Comparison of ENCODE assay signal across 8 cellular contexts in genomic region chr2:28750316-28751101, GRCh38. TPM values are rescaled to one million over a fixed set of nuclear protein-coding genes. Genes with fewer than 3 reads are reported as not detected.
DNase-seq lines count a peak whose midpoint lies in the region; ATAC-seq and TF ChIP-seq lines count a peak whose summit lies in the region.

No MANE protein-coding gene starts in this region.

- 18 to 22% (median 19%) methylated on average over 9 of the region's 9 CpGs for WGBS in heart left ventricle, 4 donors

- peak in 1 of 5 donors; percentile 16 for DNase-seq in heart left ventricle
- DNase-seq in cardiac septum (ENCODE audit: low spot score), result no peak
- DNase-seq in PC-3, result no peak
- DNase-seq in OCI-M2 (lab: John Stamatoyannopoulos, UW; ENCODE audit: unreplicated experiment), result no peak
- no peak for DNase-seq in ecto neural progenitor cell (ENCODE audit: low spot score)

- BruUV-seq in PC-3 (replicated peaks; lab: Mats Ljungman, UMichigan), result no TSS peak

- no peaks in the 10 kb centered on the region for H3F3A ChIP-seq in PC-3 (ENCODE audit: low read length, unreplicated experiment)

- peak overlapping the region; percentile 84 for H2AFZ ChIP-seq in PC-3 (ENCODE audit: low read length)

- peak in 2 of 12 donors; percentile 8 to 17 for TF ChIP-seq CTCF in heart left ventricle (IDR thresholded peaks at IDR 0.05)
- TF ChIP-seq CTCF in PC-3 (conservative IDR thresholded peaks at IDR 0.05; ENCODE audit: low read depth, low read length), result no peak

- POLR2A ChIA-PET in PC-3 (lab: Charles Lee; ENCODE audit: unreplicated experiment), result no interaction called here

- H3K36me3 ChIP-seq in heart left ventricle, result no peaks in the 10 kb centered on the region
- no peaks in the 10 kb centered on the region for H3K36me3 ChIP-seq in PC-3 (ENCODE audit: low read depth, low read length)
- peaks cover 2% of the 10 kb centered on the region for H3K36me3 ChIP-seq in iPS-15b (ENCODE audit: control insufficient read depth, insufficient read depth, low read length)
- no peaks in the 10 kb centered on the region for H3K36me3 ChIP-seq in skeletal muscle tissue (ENCODE audit: control insufficient read depth in 3 of 3, insufficient read depth in 3 of 3, low read length in 3 of 3)

- peaks cover 6 to 50% (median 29%) of the 10 kb centered on the region in 12 donors for H3K4me1 ChIP-seq in heart left ventricle
- H3K4me1 ChIP-seq in PC-3 (ENCODE audit: insufficient read depth, low read length), result peaks cover 39% of the 10 kb centered on the region
- peaks cover 11% of the 10 kb centered on the region for H3K4me1 ChIP-seq in iPS-15b (ENCODE audit: control insufficient read depth, insufficient read depth, low read length)
- H3K4me1 ChIP-seq in skeletal muscle tissue (ENCODE audit: control insufficient read depth in 3 of 3, insufficient read depth in 3 of 3, low read length in 3 of 3), result peaks cover 22 to 35% (median 34%) of the 10 kb centered on the region in 3 donors

- no peak for TF ChIP-seq POLR2A in heart left ventricle (IDR thresholded peaks at IDR 0.05)

- H3K27me3 ChIP-seq in heart left ventricle (no peaks in the 10 kb centered on the region), PC-3 (ENCODE audit: low read length) (no peaks in the 10 kb centered on the region), iPS-15b (ENCODE audit: control insufficient read depth, insufficient read depth, low read length) (peaks cover 3% of the 10 kb centered on the region), skeletal muscle tissue (ENCODE audit: control insufficient read depth in 3 of 3, insufficient read depth in 3 of 3, low read length in 3 of 3) (no peaks in the 10 kb centered on the region)

- peak overlapping the region; percentile 96 for H3K4me2 ChIP-seq in PC-3 (ENCODE audit: low read length)

- H4K20me1 ChIP-seq in PC-3 (ENCODE audit: low read length), result peaks cover 21% of the 10 kb centered on the region

- ATAC-seq in heart left ventricle, result peak in 1 of 4 donors; percentile 3
- no peak; the same call in 1 of the 2 replicates for ATAC-seq in PC-3

- CTCF ChIA-PET in PC-3 (lab: Charles Lee), result interaction anchor here (1.4 kb wide), 1 partner anchor 129 kb away, joined by 5 read pairs; no protein-coding TSS in a partner anchor

- H3K79me2 ChIP-seq in PC-3 (ENCODE audit: low read length), result peaks cover 51% of the 10 kb centered on the region

- H3K4me3 ChIP-seq in heart left ventricle (peak overlapping the region; percentile 30 to 100 (median 94)), PC-3 (ENCODE audit: low read length) (peak overlapping the region; percentile 88), iPS-15b (ENCODE audit: low read depth, low read length) (peak overlapping the region; percentile 64), skeletal muscle tissue (ENCODE audit: low read length in 3 of 3) (peak overlapping the region; percentile 81 to 92 (median 89))

- H3K27ac ChIP-seq in heart left ventricle (peak overlapping the region; percentile 98 to 100 (median 100)), PC-3 (ENCODE audit: low read length) (peak overlapping the region; percentile 91), angular gyrus (ENCODE audit: low read depth, low read length) (peak overlapping the region; percentile 96), skeletal muscle tissue (ENCODE audit: low read depth, low read length) (peak overlapping the region; percentile 99)

- no peaks in the 10 kb centered on the region for H3K9me3 ChIP-seq in heart left ventricle
- H3K9me3 ChIP-seq in PC-3 (ENCODE audit: low read length), result no peaks in the 10 kb centered on the region
- no peaks in the 10 kb centered on the region for H3K9me3 ChIP-seq in iPS-15b (ENCODE audit: control insufficient read depth, insufficient read depth, low read length)
- no peaks in the 10 kb centered on the region for H3K9me3 ChIP-seq in skeletal muscle tissue (ENCODE audit: control insufficient read depth in 3 of 3, low read length in 3 of 3)

- H3K9ac ChIP-seq in PC-3 (ENCODE audit: low read length), result peak overlapping the region; percentile 99
- H3K9ac ChIP-seq in iPS-15b (ENCODE audit: low read depth, low read length), result peak overlapping the region; percentile 98
- H3K9ac ChIP-seq in skeletal muscle tissue (ENCODE audit: low read depth in 1 of 3, low read length in 3 of 3), result peak overlapping the region; percentile 96 to 98 (median 97)

- no peaks in the 10 kb centered on the region for H3K9me2 ChIP-seq in PC-3 (replicated peaks; ENCODE audit: low read length)

- intact Hi-C loops in heart left ventricle (cut with DNase I) (loop anchor here in 9 of 10 donors (2.0 to 10.0 kb wide), 9 partner anchors 63 to 186 kb away; no protein-coding TSS in a partner anchor), cardiac septum (cut with DNase I) (loop anchor here (1.0 to 10.0 kb wide), 6 partner anchors 33 to 156 kb away; partner anchors contain the start of gene WDR43), PC-3 (cut with micrococcal nuclease) (loop anchor here (5.0 kb wide), 1 partner anchor 33 kb away; no protein-coding TSS in a partner anchor)

RNA-seq across cellular contexts. Expression of gene PPP1CB, which starts 1.1 kb away (rescaled TPM):
- 100 to 1,000 TPM; 204 to 496 (median 427) TPM for total RNA-seq in heart left ventricle
- polyA plus RNA-seq in heart left ventricle, result 100 to 1,000 TPM; 128 to 232 TPM
- total RNA-seq in cardiac septum, result 491 TPM
- 84.2 and 101 TPM in 2 replicates for total RNA-seq in PC-3 (2014; rRNA removed)
- total RNA-seq in skeletal muscle tissue, result 156 TPM
